10 cellular contexts compared by ENCODE assay signal in genomic region chr12:116389990-116390655, GRCh38.
DNase-seq lines count a peak whose midpoint lies in the region; ATAC-seq and TF ChIP-seq lines count a peak whose summit lies in the region.
"Had no signal": no experiment of that assay in that cellular context is flagged by ENCODE, and none has a peak within 500 bp of the region (broad histone marks: within the 10 kb centered on the region; RNA-seq: fewer than 3 reads in every experiment).

No MANE protein-coding gene starts in this region.

- ATAC-seq in natural killer cell: no peak
- ATAC-seq: activated CD8-positive, alpha-beta memory T cell treated with anti-CD3 and anti-CD28 coated beads, Interleukin-2, amount 10 ng/mL, durations not matched to agents 7 days and 5 days had no signal

- POLR2A ChIA-PET in HEK293T (lab: Yijun Ruan, JAX): no interaction called here

- H3K4me1 ChIP-seq in SJSA1 (replicated peaks): peaks cover 38% of the 10 kb centered on the region

- H3K27me3 ChIP-seq in SJSA1 (replicated peaks): no peaks in the 10 kb centered on the region

- no peak for TF ChIP-seq CTCF in natural killer cell (IDR thresholded peaks at IDR 0.05)

- H3K36me3 Mint-ChIP-seq in natural killer cell: no peaks in the 10 kb centered on the region
- no peaks in the 10 kb centered on the region for H3K36me3 Mint-ChIP-seq in activated naive CD8-positive, alpha-beta T cell treated with anti-CD3 and anti-CD28 coated beads for 36 hours
- H3K36me3 Mint-ChIP-seq: activated CD8-positive, alpha-beta memory T cell treated with anti-CD3 and anti-CD28 coated beads, Interleukin-2, amount 10 ng/mL, durations not matched to agents 7 days and 5 days had no signal

- no peak overlapping the region for H3K4me3 ChIP-seq in SJSA1

- H3K27ac Mint-ChIP-seq in natural killer cell: no peak overlapping the region
- no peak overlapping the region for H3K27ac Mint-ChIP-seq in activated naive CD8-positive, alpha-beta T cell treated with anti-CD3 and anti-CD28 coated beads for 36 hours
- H3K27ac Mint-ChIP-seq: activated CD8-positive, alpha-beta memory T cell treated with anti-CD3 and anti-CD28 coated beads, Interleukin-2, amount 10 ng/mL, durations not matched to agents 7 days and 5 days; dendritic cell treated with granulocyte-macrophage colony-stimulating factor and Interleukin-4, amounts not matched to agents 40 ng/mL and 50 ng/mL, for 4 days had no signal

- intact Hi-C loops in natural killer cell (cut with micrococcal nuclease): no loop called here

- DNase-seq in Daoy (ENCODE audit: low read depth) (peak; percentile 92), SJSA1 (ENCODE audit: low read depth in 1 of 2, low spot score in 2 of 2) (peak; percentile 82 to 90), fibroblast of gingiva (ENCODE audit: low read depth) (peak; percentile 88), pons (ENCODE audit: low spot score) (peak; percentile 18), natural killer cell (no peak), HEK293T (ENCODE audit: extremely low spot score) (no peak), NCI-H1417 treated with DMSO at 0.1 percent for 48 hours (lab: John Stamatoyannopoulos, UW) (no peak)
- DNase-seq in activated naive CD8-positive, alpha-beta T cell treated with anti-CD3 and anti-CD28 coated beads for 36 hours: no peak
- DNase-seq: activated CD8-positive, alpha-beta memory T cell treated with anti-CD3 and anti-CD28 coated beads, Interleukin-2, amount 10 ng/mL, durations not matched to agents 7 days and 5 days had no signal

- H3K27ac ChIP-seq in SJSA1: peak overlapping the region; percentile 53

- H3K4me3 Mint-ChIP-seq in natural killer cell: no peak overlapping the region
- no peak overlapping the region for H3K4me3 Mint-ChIP-seq in activated naive CD8-positive, alpha-beta T cell treated with anti-CD3 and anti-CD28 coated beads for 36 hours
- H3K4me3 Mint-ChIP-seq: activated CD8-positive, alpha-beta memory T cell treated with anti-CD3 and anti-CD28 coated beads, Interleukin-2, amount 10 ng/mL, durations not matched to agents 7 days and 5 days; dendritic cell treated with granulocyte-macrophage colony-stimulating factor and Interleukin-4, amounts not matched to agents 40 ng/mL and 50 ng/mL, for 4 days had no signal

- H3K36me3 ChIP-seq in SJSA1: no peaks in the 10 kb centered on the region

- H3K4me1 Mint-ChIP-seq in natural killer cell: peaks cover 0 to 5% of the 10 kb centered on the region in 2 donors
- peaks cover 3% of the 10 kb centered on the region for H3K4me1 Mint-ChIP-seq in activated naive CD8-positive, alpha-beta T cell treated with anti-CD3 and anti-CD28 coated beads for 36 hours

- H3K9me3 ChIP-seq in SJSA1 (replicated peaks): no peaks in the 10 kb centered on the region

- CTCF ChIA-PET in HEK293T (lab: Yijun Ruan, JAX): no interaction called here

- H3K27me3 Mint-ChIP-seq in natural killer cell (ENCODE audit: low read depth in 2 of 2): peaks cover 5 to 6% of the 10 kb centered on the region in 2 donors
- H3K27me3 Mint-ChIP-seq in activated naive CD8-positive, alpha-beta T cell treated with anti-CD3 and anti-CD28 coated beads for 36 hours: no peaks in the 10 kb centered on the region

- H3K9me3 Mint-ChIP-seq in natural killer cell: no peaks in the 10 kb centered on the region
- no peaks in the 10 kb centered on the region for H3K9me3 Mint-ChIP-seq in activated naive CD8-positive, alpha-beta T cell treated with anti-CD3 and anti-CD28 coated beads for 36 hours
- H3K9me3 Mint-ChIP-seq: dendritic cell treated with granulocyte-macrophage colony-stimulating factor and Interleukin-4, amounts not matched to agents 40 ng/mL and 50 ng/mL, for 4 days had no signal

TF ChIP-seq in HEK293T, 16 proteins besides CTCF, POLR2A, EP300 and RAD21:
- TF ChIP-seq ELF4 (IDR thresholded peaks at IDR 0.05) (no peak), SUZ12 (IDR thresholded peaks at IDR 0.05) (no peak), CTBP1 (IDR thresholded peaks at IDR 0.05; ENCODE audit: borderline replicate concordance) (no peak), PKNOX1 (IDR thresholded peaks at IDR 0.05) (no peak), FOXM1 (IDR thresholded peaks at IDR 0.05; ENCODE audit: borderline replicate concordance) (no peak), SP1 (IDR thresholded peaks at IDR 0.05) (no peak), FOXA1 (IDR thresholded peaks at IDR 0.05) (no peak), LEF1 (IDR thresholded peaks at IDR 0.05; ENCODE audit: borderline replicate concordance) (no peak), ZNF384 (IDR thresholded peaks at IDR 0.05) (no peak), NFRKB (IDR thresholded peaks at IDR 0.05) (no peak), TARDBP (IDR thresholded peaks at IDR 0.05) (no peak), L3MBTL2 (conservative IDR thresholded peaks at IDR 0.05) (no peak), FOXK2 (IDR thresholded peaks at IDR 0.05) (no peak), HDGF (IDR thresholded peaks at IDR 0.05; ENCODE audit: borderline replicate concordance) (no peak), BHLHE40 (IDR thresholded peaks at IDR 0.05; ENCODE audit: borderline replicate concordance) (no peak), ARNT (IDR thresholded peaks at IDR 0.05) (no peak)

Comparison
In these comparisons a context has a peak if more than half of its experiments do, and no peak if none do; other contexts are left out.
1. DNase-seq: peak in Daoy (single experiment), SJSA1 (2 of 2), fibroblast of gingiva (single experiment) and pons (single experiment); none in natural killer cell (single experiment), HEK293T (single experiment), NCI-H1417 treated with DMSO at 0.1 percent for 48 hours (single experiment) and activated naive CD8-positive, alpha-beta T cell treated with anti-CD3 and anti-CD28 coated beads for 36 hours (single experiment).